Comparison of ENCODE assay signal across 1 cellular context in the genomic region with DNA sequence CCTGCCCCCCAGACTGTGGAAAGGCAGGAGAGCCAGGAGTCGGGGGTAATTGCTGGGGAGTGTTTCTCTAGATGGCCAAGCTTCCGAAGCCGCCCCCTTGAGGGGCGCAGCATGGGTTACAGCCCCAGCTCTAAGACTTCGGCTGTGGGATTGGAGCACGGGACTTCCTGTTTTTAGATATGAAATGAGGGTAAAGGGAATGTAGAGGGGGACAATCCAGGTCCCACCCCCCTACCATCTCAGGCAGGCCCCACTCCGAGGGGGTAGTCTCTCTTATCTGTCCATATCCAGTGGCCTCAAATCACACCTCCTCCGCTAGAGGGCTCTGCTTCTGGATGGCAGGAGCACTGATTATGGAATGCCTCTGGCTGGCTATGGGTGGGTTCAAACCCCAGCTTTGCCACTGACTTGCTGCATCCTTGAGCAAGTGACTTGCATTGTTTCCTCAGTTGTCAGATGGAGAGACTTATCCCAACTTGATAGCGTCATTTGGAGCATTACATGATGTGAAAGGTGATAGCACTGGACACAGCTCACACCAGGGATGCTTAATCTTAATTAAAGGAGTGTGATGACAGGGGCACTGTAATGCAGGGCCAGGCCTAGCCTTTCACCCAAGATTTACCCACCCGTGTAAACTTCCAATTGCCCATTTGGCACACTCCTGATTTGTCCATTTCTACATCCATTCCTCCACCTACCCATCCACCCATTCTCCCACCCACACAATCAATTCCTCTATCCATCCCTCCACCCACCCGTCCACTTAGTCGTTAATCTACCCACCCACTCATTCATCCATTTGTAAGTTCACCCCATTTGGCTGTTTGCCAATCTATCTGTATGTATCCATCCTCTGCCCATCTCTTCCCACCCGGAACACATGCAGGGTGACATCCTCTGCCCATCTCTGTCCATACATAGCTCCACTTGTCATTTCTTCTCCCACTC.
TF ChIP-seq lines count a peak whose summit lies in the region.

No MANE protein-coding gene starts in this region.

TF ChIP-seq in SK-N-SH, 30 proteins besides CTCF, POLR2A, EP300 and RAD21 (continued from another document):
- TF ChIP-seq, protein P1, sequence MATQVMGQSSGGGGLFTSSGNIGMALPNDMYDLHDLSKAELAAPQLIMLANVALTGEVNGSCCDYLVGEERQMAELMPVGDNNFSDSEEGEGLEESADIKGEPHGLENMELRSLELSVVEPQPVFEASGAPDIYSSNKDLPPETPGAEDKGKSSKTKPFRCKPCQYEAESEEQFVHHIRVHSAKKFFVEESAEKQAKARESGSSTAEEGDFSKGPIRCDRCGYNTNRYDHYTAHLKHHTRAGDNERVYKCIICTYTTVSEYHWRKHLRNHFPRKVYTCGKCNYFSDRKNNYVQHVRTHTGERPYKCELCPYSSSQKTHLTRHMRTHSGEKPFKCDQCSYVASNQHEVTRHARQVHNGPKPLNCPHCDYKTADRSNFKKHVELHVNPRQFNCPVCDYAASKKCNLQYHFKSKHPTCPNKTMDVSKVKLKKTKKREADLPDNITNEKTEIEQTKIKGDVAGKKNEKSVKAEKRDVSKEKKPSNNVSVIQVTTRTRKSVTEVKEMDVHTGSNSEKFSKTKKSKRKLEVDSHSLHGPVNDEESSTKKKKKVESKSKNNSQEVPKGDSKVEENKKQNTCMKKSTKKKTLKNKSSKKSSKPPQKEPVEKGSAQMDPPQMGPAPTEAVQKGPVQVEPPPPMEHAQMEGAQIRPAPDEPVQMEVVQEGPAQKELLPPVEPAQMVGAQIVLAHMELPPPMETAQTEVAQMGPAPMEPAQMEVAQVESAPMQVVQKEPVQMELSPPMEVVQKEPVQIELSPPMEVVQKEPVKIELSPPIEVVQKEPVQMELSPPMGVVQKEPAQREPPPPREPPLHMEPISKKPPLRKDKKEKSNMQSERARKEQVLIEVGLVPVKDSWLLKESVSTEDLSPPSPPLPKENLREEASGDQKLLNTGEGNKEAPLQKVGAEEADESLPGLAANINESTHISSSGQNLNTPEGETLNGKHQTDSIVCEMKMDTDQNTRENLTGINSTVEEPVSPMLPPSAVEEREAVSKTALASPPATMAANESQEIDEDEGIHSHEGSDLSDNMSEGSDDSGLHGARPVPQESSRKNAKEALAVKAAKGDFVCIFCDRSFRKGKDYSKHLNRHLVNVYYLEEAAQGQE (IDR thresholded peaks at IDR 0.05; ENCODE audit: low read depth, low read length) = no peak
- no peak for TF ChIP-seq POLR2AphosphoS5 (IDR thresholded peaks at IDR 0.05; ENCODE audit: low read depth, low read length)
- TF ChIP-seq, protein P2, sequence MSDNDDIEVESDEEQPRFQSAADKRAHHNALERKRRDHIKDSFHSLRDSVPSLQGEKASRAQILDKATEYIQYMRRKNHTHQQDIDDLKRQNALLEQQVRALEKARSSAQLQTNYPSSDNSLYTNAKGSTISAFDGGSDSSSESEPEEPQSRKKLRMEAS (IDR thresholded peaks at IDR 0.05; ENCODE audit: low read depth) = no peak
- TF ChIP-seq NFIC (IDR thresholded peaks at IDR 0.05; ENCODE audit: borderline replicate concordance) = no peak
- no peak for TF ChIP-seq ELF1 (IDR thresholded peaks at IDR 0.05)
- 0 out of 2 replicates have a peak, but pooled peaks have one; percentile 3 for TF ChIP-seq PBX3 (IDR thresholded peaks at IDR 0.05)
TF ChIP-seq in SK-N-SH: peak in this region for 2.
